Comparison of ENCODE assay signal across 18 cellular contexts in genomic region chr15:39852237-39852636, GRCh38.
DNase-seq lines count a peak whose midpoint lies in the region; FAIRE-seq and TF ChIP-seq lines count a peak whose summit lies in the region.
"Had no signal": no experiment of that assay in that cellular context is flagged by ENCODE, and none has a peak within 500 bp of the region (broad histone marks: within the 10 kb centered on the region; RNA-seq: fewer than 3 reads in every experiment).

No MANE protein-coding gene starts in this region.

- CTCF ChIA-PET in endothelial cell of umbilical vein (lab: Charles Lee): interaction anchor here (0.9 to 1.9 kb wide), 5 partner anchors 10 to 36 kb away, joined by 3 to 5 read pairs (median 4); no protein-coding TSS in a partner anchor

- TF ChIP-seq CTCF in endothelial cell of umbilical vein (IDR thresholded peaks at IDR 0.05; ENCODE audit: extremely low read depth in 1 of 2, insufficient read depth in 1 of 2, low read depth in 1 of 2, low read length in 2 of 2): no peak
- TF ChIP-seq CTCF in neural cell (IDR thresholded peaks at IDR 0.05; ENCODE audit: poor library complexity, severe bottlenecking): no peak
- TF ChIP-seq CTCF in GM13977 (IDR thresholded peaks at IDR 0.05; ENCODE audit: extremely low read depth, insufficient read depth, missing control alignments): no peak

- H3K4me1 ChIP-seq in endothelial cell of umbilical vein (ENCODE audit: control insufficient read depth, extremely low read depth, insufficient read depth, low read length): peaks cover 13% of the 10 kb centered on the region
- H3K4me1 ChIP-seq: BE2C, right lobe of liver had no signal

- no peaks in the 10 kb centered on the region for H3K36me3 ChIP-seq in endothelial cell of umbilical vein (ENCODE audit: control insufficient read depth in 2 of 2, extremely low read depth in 1 of 2, insufficient read depth in 2 of 2, low read length in 2 of 2)
- no peaks in the 10 kb centered on the region for H3K36me3 ChIP-seq in neural cell (ENCODE audit: insufficient read depth, low read length)
- H3K36me3 ChIP-seq: BE2C, right lobe of liver, tibial nerve had no signal

- H3K79me2 ChIP-seq in endothelial cell of umbilical vein (ENCODE audit: control insufficient read depth, insufficient read depth, low read length): peaks cover 15% of the 10 kb centered on the region
- no peaks in the 10 kb centered on the region for H3K79me2 ChIP-seq in neural cell (replicated peaks; ENCODE audit: insufficient read depth, low read length)

- H4K20me1 ChIP-seq in endothelial cell of umbilical vein (replicated peaks; ENCODE audit: control insufficient read depth, extremely low read depth, insufficient read depth, low read length): peaks cover 2% of the 10 kb centered on the region
- no peaks in the 10 kb centered on the region for H4K20me1 ChIP-seq in neural cell (ENCODE audit: insufficient read depth)

- FAIRE-seq in endothelial cell of umbilical vein (lab: Jason Lieb, UNC): no peak
- FAIRE-seq in urothelium cell line (lab: Jason Lieb, UNC): no peak

- TF ChIP-seq POLR2A in endothelial cell of umbilical vein (IDR thresholded peaks at IDR 0.05; ENCODE audit: low read depth, low read length): no peak

- H2AFZ ChIP-seq in endothelial cell of umbilical vein (ENCODE audit: low read depth, low read length) (no peak overlapping the region), neural cell (ENCODE audit: low read depth, low read length) (no peak overlapping the region)

- no peak for TF ChIP-seq RAD21 in neural cell (conservative IDR thresholded peaks at IDR 0.05)

- DNase-seq in EH (ENCODE audit: low read depth) (peak; percentile 83), NCI-H69 (lab: John Stamatoyannopoulos, UW) (peak; percentile 52), endothelial cell of umbilical vein (ENCODE audit: low read depth, low spot score) (no peak), NCI-H187 treated with DMSO at 0.1 percent for 48 hours (lab: John Stamatoyannopoulos, UW) (no peak), GM13977 (ENCODE audit: low spot score) (no peak), urothelium cell line (ENCODE audit: low spot score) (no peak), A172 (ENCODE audit: low spot score) (no peak)
- DNase-seq: activated CD4-positive, alpha-beta T cell treated with anti-CD3 and anti-CD28 coated beads for 48 hours; activated naive CD8-positive, alpha-beta T cell treated with anti-CD3 and anti-CD28 coated beads for 36 hours; activated T-cell treated with anti-CD3 and anti-CD28 coated beads for 4 hours; BE2C; H9; NCI-H1092; right lobe of liver; Right ventricle myocardium superior; stimulated activated CD4-positive, alpha-beta T cell treated with anti-CD3 and anti-CD28 coated beads, Interleukin-4, amount 100 ng/mL, for 24 hours had no signal

- H3K27ac ChIP-seq in endothelial cell of umbilical vein (ENCODE audit: insufficient read depth, low read depth, low read length) (peak overlapping the region; percentile 35), neural cell (ENCODE audit: low read length) (peak overlapping the region; percentile 55)
- H3K27ac ChIP-seq: right lobe of liver, tibial nerve had no signal

- H3K9me3 ChIP-seq in endothelial cell of umbilical vein (replicated peaks; ENCODE audit: control insufficient read depth, insufficient read depth, low read length): no peaks in the 10 kb centered on the region
- H3K9me3 ChIP-seq in neural cell (ENCODE audit: low read length): no peaks in the 10 kb centered on the region
- H3K9me3 ChIP-seq: BE2C, right lobe of liver, tibial nerve had no signal

- H3K9ac ChIP-seq in endothelial cell of umbilical vein (replicated peaks; ENCODE audit: extremely low read depth, insufficient read depth, low read length): peak overlapping the region; percentile 11
- H3K9ac ChIP-seq in neural cell (ENCODE audit: low read length): no peak overlapping the region

- H3K4me2 ChIP-seq in endothelial cell of umbilical vein (ENCODE audit: insufficient read depth, low read length) (no peak overlapping the region), neural cell (ENCODE audit: low read length) (no peak overlapping the region)

- H3K9me2 ChIP-seq in neural cell (ENCODE audit: insufficient read depth, low read length): no peaks in the 10 kb centered on the region

- H3F3A ChIP-seq in neural cell (ENCODE audit: insufficient read depth, low read length, poor library complexity, severe bottlenecking): no peaks in the 10 kb centered on the region

- dilution Hi-C loops in endothelial cell of umbilical vein (cut with MboI; ENCODE audit: extremely low pct_ligation_motif_present, low sequenced_read_pairs): no loop called here

- intact Hi-C loops in endothelial cell of umbilical vein (cut with micrococcal nuclease): no loop called here

- in situ Hi-C loops in GM13977 (cut with MboI; ENCODE audit: low pct_unique_long_range_greater_than_20kb, low sequenced_read_pairs, unreplicated experiment): no loop called here

- H3K4me3 ChIP-seq in endothelial cell of umbilical vein (replicated peaks in 1 of 3; ENCODE audit: insufficient read depth in 1 of 3, low read depth in 1 of 3, low read length in 3 of 3): no peak overlapping the region
- H3K4me3 ChIP-seq in neural cell (ENCODE audit: low read length): no peak overlapping the region
- H3K4me3 ChIP-seq: right lobe of liver, tibial nerve had no signal

- H3K9me1 ChIP-seq in endothelial cell of umbilical vein (replicated peaks; ENCODE audit: control insufficient read depth, extremely low read depth, insufficient read depth, low read length): no peaks in the 10 kb centered on the region

- TF ChIP-seq EP300 in neural cell (conservative IDR thresholded peaks at IDR 0.05; ENCODE audit: poor library complexity, severe bottlenecking): no peak

- POLR2A ChIA-PET in endothelial cell of umbilical vein (lab: Charles Lee): no interaction called here

- BruUV-seq in endothelial cell of umbilical vein (replicated peaks; lab: Mats Ljungman, UMichigan): no TSS peak

- no peaks in the 10 kb centered on the region for H3K27me3 ChIP-seq in endothelial cell of umbilical vein (ENCODE audit: control insufficient read depth in 2 of 2, insufficient read depth in 2 of 2, low read length in 2 of 2)
- H3K27me3 ChIP-seq in neural cell (ENCODE audit: insufficient read depth, low read depth, low read length): no peaks in the 10 kb centered on the region
- H3K27me3 ChIP-seq: BE2C, right lobe of liver, tibial nerve had no signal

TF ChIP-seq in endothelial cell of umbilical vein, 7 proteins besides CTCF, POLR2A, EP300 and RAD21:
- TF ChIP-seq MAX (IDR thresholded peaks at IDR 0.05; ENCODE audit: insufficient read depth, insufficient read length): no peak
TF ChIP-seq in endothelial cell of umbilical vein: peak in this region for 0.

TF ChIP-seq in neural cell, 6 proteins besides CTCF, POLR2A, EP300 and RAD21:
- TF ChIP-seq REST (IDR thresholded peaks at IDR 0.05; ENCODE audit: borderline replicate concordance): no peak
- TF ChIP-seq POLR2AphosphoS5 (IDR thresholded peaks at IDR 0.05): no peak
- TF ChIP-seq SMC3 (conservative IDR thresholded peaks at IDR 0.05; ENCODE audit: poor library complexity): no peak
- TF ChIP-seq TAF1 (IDR thresholded peaks at IDR 0.05; ENCODE audit: low read depth): no peak
- no peak for TF ChIP-seq EZH2 (IDR thresholded peaks at IDR 0.05; ENCODE audit: borderline replicate concordance, insufficient read depth, low read length, poor library complexity, severe bottlenecking)

Comparison
In these comparisons a context has a peak if more than half of its experiments do, and no peak if none do; other contexts are left out.
1. DNase-seq: peak in EH (single experiment) and NCI-H69 (single experiment); none in endothelial cell of umbilical vein (single experiment), NCI-H187 treated with DMSO at 0.1 percent for 48 hours (single experiment), GM13977 (single experiment), urothelium cell line (single experiment) and A172 (single experiment).